Comparison of ENCODE assay signal across 8 cellular contexts in the genomic region with DNA sequence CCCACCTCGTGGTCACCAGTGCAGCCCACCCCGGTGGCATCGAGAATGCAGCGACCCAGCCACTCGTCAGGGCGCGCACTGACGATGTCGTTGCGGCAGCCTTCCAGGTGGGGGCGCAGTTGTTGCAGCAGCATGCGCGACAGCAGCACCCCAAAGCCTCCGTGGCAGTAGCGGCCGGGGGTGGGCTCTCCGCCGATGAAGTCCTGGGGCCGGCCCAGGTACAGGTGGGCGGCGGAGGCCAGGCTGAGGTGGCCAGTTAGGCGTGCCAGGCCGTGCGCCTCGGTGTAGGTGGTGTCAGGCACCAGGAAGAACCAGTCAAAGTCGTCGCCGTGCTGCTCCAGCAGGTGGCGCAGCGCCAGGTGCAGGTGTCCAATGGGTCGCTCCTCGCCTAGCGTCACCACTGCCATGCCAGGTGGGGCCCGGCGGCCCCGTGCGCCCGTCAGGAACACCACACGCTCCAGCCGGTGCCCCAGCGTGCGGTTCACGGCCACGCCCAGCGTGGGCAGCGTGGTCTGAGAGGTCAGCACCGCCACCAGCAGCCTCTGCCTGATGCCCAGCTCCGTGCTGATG. TPM values are rescaled to one million over a fixed set of nuclear protein-coding genes. Genes with fewer than 3 reads are reported as not detected.
A peak's percentile ranks its signal among the peaks of the same experiment; 100 is the strongest.
DNase-seq lines count a peak whose midpoint lies in the region; ATAC-seq and TF ChIP-seq lines count a peak whose summit lies in the region.

No MANE protein-coding gene starts in this region.

- H3K27ac ChIP-seq in A673 (ENCODE audit: low read depth, low read length, poor library complexity, severe bottlenecking) = no peak overlapping the region

- no TSS peak for BruUV-seq in A673 (replicated peaks; lab: Mats Ljungman, UMichigan)

- peak overlapping the region; percentile 37 for H3K4me3 ChIP-seq in A673 (ENCODE audit: low read depth, low read length, poor library complexity, severe bottlenecking)

- peak; percentile 100 for TF ChIP-seq CTCF in A673 (conservative IDR thresholded peaks at IDR 0.05; ENCODE audit: low read depth, low read length)

- peaks cover 17% of the 10 kb centered on the region for H3K4me1 ChIP-seq in A673 (ENCODE audit: insufficient read depth, low read length, poor library complexity, severe bottlenecking)

- H3K36me3 ChIP-seq in A673 (ENCODE audit: insufficient read depth, low read length, poor library complexity, severe bottlenecking) = peaks cover 3% of the 10 kb centered on the region

- CTCF ChIA-PET in A673 (lab: Charles Lee) = interaction anchor here (0.6 to 1.0 kb wide), 5 partner anchors 32 to 89 kb away, joined by 3 to 11 read pairs (median 5); no protein-coding TSS in a partner anchor

- DNase-seq in A673 (ENCODE audit: low spot score) = peak; percentile 75
- peak; percentile 61 for DNase-seq in NCI-H2171 (lab: John Stamatoyannopoulos, UW)
- peak; percentile 81 for DNase-seq in cerebellar cortex (ENCODE audit: low spot score)
- DNase-seq in left kidney (ENCODE audit: low read depth, low spot score) = peak; percentile 94
- peak; percentile 84 for DNase-seq in stimulated activated CD4-positive, alpha-beta T cell treated with anti-CD3 and anti-CD28 coated beads, Interleukin-4, amount 100 ng/mL, for 48 hours (ENCODE audit: low read depth in 2 of 2)

- ATAC-seq in GM18858 (IDR thresholded peaks at IDR 0.05; ENCODE audit: unreplicated experiment) (peak; percentile 45), HG03095 (IDR thresholded peaks at IDR 0.05; ENCODE audit: unreplicated experiment) (peak; percentile 47)
- ATAC-seq in activated CD4-positive, CD25-positive, alpha-beta regulatory T cell treated with anti-CD3 and anti-CD28 coated beads, Interleukin-2, amount 50 U/mL, for 24 hours = peak; percentile 50 to 51

- intact Hi-C loops in A673 (cut with micrococcal nuclease; ENCODE audit: unreplicated experiment) = loop anchor here (1.0 to 2.0 kb wide), 2 partner anchors 101 to 147 kb away; no protein-coding TSS in a partner anchor

- H3K9me3 ChIP-seq in A673 (ENCODE audit: low read depth, low read length, poor library complexity, severe bottlenecking) = no peaks in the 10 kb centered on the region

- POLR2A ChIA-PET in A673 (lab: Charles Lee; ENCODE audit: low non-redundant PET) = interaction anchor here (0.5 kb wide), 1 partner anchor 18 kb away, joined by 4 read pairs; no protein-coding TSS in a partner anchor

- no peaks in the 10 kb centered on the region for H3K27me3 ChIP-seq in A673 (replicated peaks; ENCODE audit: insufficient read depth, low read depth, low read length, poor library complexity)

RNA-seq across cellular contexts. Expression of a gene that starts 1.9 kb away (rescaled TPM):
- 13.8 and 15.8 TPM in 2 replicates for total RNA-seq in A673 (2021)

RNA-seq across cellular contexts. Expression of a gene that starts 2.1 kb away (rescaled TPM):
- total RNA-seq in A673 (2021) = 4.6 and 7.6 TPM in 2 replicates

RNA-seq across cellular contexts. Expression of a gene that starts 27.4 kb away (rescaled TPM):
- total RNA-seq in A673 (2021) = 0.45 and 1.2 TPM in 2 replicates

RNA-seq across cellular contexts. Expression of a gene that starts 29.6 kb away (rescaled TPM):
- 23.1 and 46.6 TPM in 2 replicates for total RNA-seq in A673 (2021)

RNA-seq across cellular contexts. Expression of a gene that starts 30.4 kb away (rescaled TPM):
- 0.70 TPM in 1 of 2 replicates, not detected in the other for total RNA-seq in A673 (2021)
